18 cellular contexts compared by ENCODE assay signal in the genomic region with DNA sequence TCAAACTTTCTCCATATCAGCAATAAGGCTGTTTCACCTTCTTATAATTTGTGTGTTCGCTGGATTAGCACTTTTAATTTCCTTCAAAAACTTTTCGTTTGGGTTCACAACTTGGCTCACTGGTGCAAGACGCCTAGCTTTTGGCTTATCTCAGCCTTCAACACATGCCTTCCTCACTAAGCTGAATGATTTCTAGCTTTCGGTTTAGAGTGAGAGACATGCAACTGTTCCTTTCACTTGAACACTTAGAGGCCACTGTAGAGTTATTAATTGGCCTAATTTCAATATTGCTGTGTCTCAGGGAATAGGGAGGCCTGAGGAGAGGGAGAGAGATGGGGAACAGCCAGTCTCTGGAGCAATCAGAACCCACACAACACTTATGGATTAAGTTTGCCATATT. TPM values are rescaled to one million over a fixed set of nuclear protein-coding genes. Genes with fewer than 3 reads are reported as not detected.
DNase-seq lines count a peak whose midpoint lies in the region; ATAC-seq and TF ChIP-seq lines count a peak whose summit lies in the region.
"Had no signal": no experiment of that assay in that cellular context is flagged by ENCODE, and none has a peak within 500 bp of the region (broad histone marks: within the 10 kb centered on the region; RNA-seq: fewer than 3 reads in every experiment).

No MANE protein-coding gene starts in this region.

- peaks cover 22% of the 10 kb centered on the region for H3K4me1 Mint-ChIP-seq in activated CD8-positive, alpha-beta memory T cell treated with anti-CD3 and anti-CD28 coated beads, Interleukin-2, amount 10 ng/mL, durations not matched to agents 7 days and 5 days

- CTCF ChIA-PET in activated CD8-positive, alpha-beta memory T cell treated with anti-CD3 and anti-CD28 coated beads, Interleukin-2, amount 10 ng/mL, durations not matched to agents 7 days and 5 days (lab: Charles Lee): interaction anchor here (0.7 to 2.1 kb wide), 5 partner anchors 23 to 158 kb away, joined by 3 to 8 read pairs (median 4); no protein-coding TSS in a partner anchor

- H3K36me3 Mint-ChIP-seq in activated CD8-positive, alpha-beta memory T cell treated with anti-CD3 and anti-CD28 coated beads, Interleukin-2, amount 10 ng/mL, durations not matched to agents 7 days and 5 days: no peaks in the 10 kb centered on the region

- peak; percentile 71 for ATAC-seq in activated CD8-positive, alpha-beta memory T cell treated with anti-CD3 and anti-CD28 coated beads, Interleukin-2, amount 10 ng/mL, durations not matched to agents 7 days and 5 days
- ATAC-seq in HG02678 (IDR thresholded peaks at IDR 0.05; ENCODE audit: unreplicated experiment) (peak; percentile 67), HG03378 (IDR thresholded peaks at IDR 0.05; ENCODE audit: unreplicated experiment) (peak; percentile 63), GM21576 (IDR thresholded peaks at IDR 0.05; ENCODE audit: unreplicated experiment) (no peak), omental fat pad (ENCODE audit: low FRiP score) (no peak)
- ATAC-seq: activated naive CD8-positive, alpha-beta T cell treated with anti-CD3 and anti-CD28 coated beads, Interleukin-2, amount 50 U/mL, for 24 hours had no signal

- H3K4me3 Mint-ChIP-seq in activated CD8-positive, alpha-beta memory T cell treated with anti-CD3 and anti-CD28 coated beads, Interleukin-2, amount 10 ng/mL, durations not matched to agents 7 days and 5 days: no peak overlapping the region
- H3K4me3 Mint-ChIP-seq: activated naive CD8-positive, alpha-beta T cell treated with anti-CD3 and anti-CD28 coated beads, Interleukin-2, amount 50 U/mL, for 24 hours; dendritic cell treated with granulocyte-macrophage colony-stimulating factor and Interleukin-4, amounts not matched to agents 40 ng/mL and 50 ng/mL, for 4 days had no signal

- H3K27ac Mint-ChIP-seq in activated CD8-positive, alpha-beta memory T cell treated with anti-CD3 and anti-CD28 coated beads, Interleukin-2, amount 10 ng/mL, durations not matched to agents 7 days and 5 days: no peak overlapping the region
- H3K27ac Mint-ChIP-seq: activated naive CD8-positive, alpha-beta T cell treated with anti-CD3 and anti-CD28 coated beads, Interleukin-2, amount 50 U/mL, for 24 hours; dendritic cell treated with granulocyte-macrophage colony-stimulating factor and Interleukin-4, amounts not matched to agents 40 ng/mL and 50 ng/mL, for 4 days had no signal

- no peaks in the 10 kb centered on the region for H3K9me3 Mint-ChIP-seq in activated CD8-positive, alpha-beta memory T cell treated with anti-CD3 and anti-CD28 coated beads, Interleukin-2, amount 10 ng/mL, durations not matched to agents 7 days and 5 days (ENCODE audit: low read depth)
- H3K9me3 Mint-ChIP-seq: activated naive CD8-positive, alpha-beta T cell treated with anti-CD3 and anti-CD28 coated beads, Interleukin-2, amount 50 U/mL, for 24 hours; dendritic cell treated with granulocyte-macrophage colony-stimulating factor and Interleukin-4, amounts not matched to agents 40 ng/mL and 50 ng/mL, for 4 days had no signal

- no peak for DNase-seq in activated CD8-positive, alpha-beta memory T cell treated with anti-CD3 and anti-CD28 coated beads, Interleukin-2, amount 10 ng/mL, durations not matched to agents 7 days and 5 days
- no peak for DNase-seq in activated CD8-positive, alpha-beta memory T cell treated with anti-CD3 and anti-CD28 coated beads for 24 hours
- DNase-seq in DMS53 treated with DMSO at 0.1 percent for 48 hours (lab: John Stamatoyannopoulos, UW; ENCODE audit: unreplicated experiment) (no peak), omental fat pad (ENCODE audit: low spot score) (no peak), SK-N-DZ (ENCODE audit: low spot score) (no peak)
- DNase-seq: 8988T; activated naive CD8-positive, alpha-beta T cell treated with anti-CD3 and anti-CD28 coated beads, Interleukin-2, amount 50 U/mL, for 24 hours; BE2C; brain microvascular endothelial cell; Calu3; NCI-H1436 treated with DMSO at 0.1 percent for 48 hours; SK-N-SH; T-helper 9 cell; testis had no signal

- peaks cover 21% of the 10 kb centered on the region for H3K27me3 Mint-ChIP-seq in activated CD8-positive, alpha-beta memory T cell treated with anti-CD3 and anti-CD28 coated beads, Interleukin-2, amount 10 ng/mL, durations not matched to agents 7 days and 5 days

- TF ChIP-seq CTCF in omental fat pad (IDR thresholded peaks at IDR 0.05): no peak

RNA-seq across cellular contexts. Expression of gene IFNLR1, which starts 41.2 kb away (rescaled TPM):
- 1 to 10 TPM; 6.8 to 6.9 TPM for total RNA-seq in activated CD8-positive, alpha-beta memory T cell treated with anti-CD3 and anti-CD28 coated beads, Interleukin-2, amount 10 ng/mL, durations not matched to agents 7 days and 5 days
- 1 to 10 TPM in 3 of 4 donors, not detected in 1; 1.1 to 4.6 (median 1.8) TPM for total RNA-seq in omental fat pad
- polyA plus RNA-seq in SK-N-DZ (2014; cell fraction: cytosol; rRNA removed): not detected in 2 replicates
- 0.05 TPM in 1 of 2 replicates, not detected in the other for polyA plus RNA-seq in SK-N-DZ (2014; cell fraction: nucleus; rRNA removed)

Comparison
In these comparisons a context has a peak if more than half of its experiments do, and no peak if none do; other contexts are left out.
1. ATAC-seq: peak in activated CD8-positive, alpha-beta memory T cell treated with anti-CD3 and anti-CD28 coated beads, Interleukin-2, amount 10 ng/mL, durations not matched to agents 7 days and 5 days (single experiment), HG02678 (single experiment) and HG03378 (single experiment); none in GM21576 (single experiment) and omental fat pad (single experiment).